ENCODE assay signal across 9 cellular contexts in genomic region chr1:31934251-31934650, GRCh38. TPM values are rescaled to one million over a fixed set of nuclear protein-coding genes. Genes with fewer than 3 reads are reported as not detected.
DNase-seq lines count a peak whose midpoint lies in the region; ATAC-seq and TF ChIP-seq lines count a peak whose summit lies in the region.
"Had no signal": no experiment of that assay in that cellular context is flagged by ENCODE, and none has a peak within 500 bp of the region (broad histone marks: within the 10 kb centered on the region; RNA-seq: fewer than 3 reads in every experiment).

No MANE protein-coding gene starts in this region.

- H3K27me3 ChIP-seq in OCI-LY3 (ENCODE audit: low read depth, low read length) (no peaks in the 10 kb centered on the region), colonic mucosa (no peaks in the 10 kb centered on the region), skeletal muscle tissue (ENCODE audit: control insufficient read depth in 3 of 3, insufficient read depth in 3 of 3, low read length in 3 of 3) (no peaks in the 10 kb centered on the region)

- peak overlapping the region; percentile 91 for H3K4me3 ChIP-seq in GM08714 (ENCODE audit: low read length)
- H3K4me3 ChIP-seq in OCI-LY3 (ENCODE audit: low read length), result peak overlapping the region; percentile 98
- no peak overlapping the region for H3K4me3 ChIP-seq in colonic mucosa
- peak overlapping the region in 1 of 3 donors; percentile 10 for H3K4me3 ChIP-seq in skeletal muscle tissue (ENCODE audit: low read length in 3 of 3)
- H3K4me3 ChIP-seq: skin epidermis had no signal

- H3K4me1 ChIP-seq in OCI-LY3 (ENCODE audit: low read length) (peaks cover 81% of the 10 kb centered on the region), colonic mucosa (peaks cover 29% of the 10 kb centered on the region), skeletal muscle tissue (ENCODE audit: control insufficient read depth in 3 of 3, insufficient read depth in 3 of 3, low read length in 3 of 3) (peaks cover 43 to 62% (median 44%) of the 10 kb centered on the region in 3 donors)

- peak overlapping the region; percentile 79 for H3K27ac ChIP-seq in OCI-LY3 (ENCODE audit: low read length)
- peak overlapping the region; percentile 92 for H3K27ac ChIP-seq in colonic mucosa
- peak overlapping the region; percentile 95 for H3K27ac ChIP-seq in skeletal muscle tissue (ENCODE audit: low read depth, low read length)

- TF ChIP-seq CTCF in OCI-LY3 (IDR thresholded peaks at IDR 0.05; ENCODE audit: low read depth, low read length), result no peak
- no peak for TF ChIP-seq CTCF in colonic mucosa (IDR thresholded peaks at IDR 0.05)

- H3K4me2 ChIP-seq in OCI-LY3 (ENCODE audit: low read length), result peak overlapping the region; percentile 94

- H3K79me2 ChIP-seq in OCI-LY3 (ENCODE audit: low read length), result peaks cover 94% of the 10 kb centered on the region

- no peak for DNase-seq in colonic mucosa
- no peak for DNase-seq in posterior vena cava (ENCODE audit: low spot score)
- DNase-seq in NK-92 treated with Interleukin-12 subunit alpha and Interleukin-12 subunit beta, amount 100 ng/mL, for 24 hours (lab: John Stamatoyannopoulos, UW), result no peak

- H3K9ac ChIP-seq in OCI-LY3 (ENCODE audit: low read length), result 0 out of 2 replicates have a peak overlapping the region, but pooled peaks have one; percentile 57
- H3K9ac ChIP-seq in colonic mucosa (ENCODE audit: low read depth in 2 of 2, low read length in 2 of 2), result peak overlapping the region in 1 of 2 donors; percentile 43
- peak overlapping the region in 1 of 3 donors; percentile 3 for H3K9ac ChIP-seq in skeletal muscle tissue (ENCODE audit: low read depth in 1 of 3, low read length in 3 of 3)

- no peaks in the 10 kb centered on the region for H3K9me3 ChIP-seq in OCI-LY3 (ENCODE audit: insufficient read depth, low read length)
- no peaks in the 10 kb centered on the region for H3K9me3 ChIP-seq in colonic mucosa
- H3K9me3 ChIP-seq in skeletal muscle tissue (ENCODE audit: control insufficient read depth in 3 of 3, low read length in 3 of 3), result no peaks in the 10 kb centered on the region

- H4K20me1 ChIP-seq in OCI-LY3 (ENCODE audit: insufficient read depth, low read length), result peaks cover 79% of the 10 kb centered on the region

- ATAC-seq in GM21529 (IDR thresholded peaks at IDR 0.05; ENCODE audit: unreplicated experiment) (no peak), HG03039 (IDR thresholded peaks at IDR 0.05; ENCODE audit: unreplicated experiment) (no peak)

- H3K36me3 ChIP-seq in OCI-LY3 (replicated peaks; ENCODE audit: low read depth, low read length) (peaks cover 13% of the 10 kb centered on the region), colonic mucosa (no peaks in the 10 kb centered on the region), skeletal muscle tissue (ENCODE audit: control insufficient read depth in 3 of 3, insufficient read depth in 3 of 3, low read length in 3 of 3) (no peaks in the 10 kb centered on the region)

- intact Hi-C loops in colonic mucosa (cut with DNase I) (no loop called here), posterior vena cava (cut with DNase I) (no loop called here)

- no peak overlapping the region for H2AFZ ChIP-seq in OCI-LY3 (ENCODE audit: low read depth, low read length)

RNA-seq across cellular contexts. Expression of gene PTP4A2, which starts 3.9 kb away (rescaled TPM):
- total RNA-seq in colonic mucosa (100 to 1,000 TPM; 240 to 332 TPM), skeletal muscle tissue (457 TPM), posterior vena cava (100 to 1,000 TPM; 259 to 375 TPM)
